Comparison of ENCODE assay signal across 1 cellular context in the genomic region with DNA sequence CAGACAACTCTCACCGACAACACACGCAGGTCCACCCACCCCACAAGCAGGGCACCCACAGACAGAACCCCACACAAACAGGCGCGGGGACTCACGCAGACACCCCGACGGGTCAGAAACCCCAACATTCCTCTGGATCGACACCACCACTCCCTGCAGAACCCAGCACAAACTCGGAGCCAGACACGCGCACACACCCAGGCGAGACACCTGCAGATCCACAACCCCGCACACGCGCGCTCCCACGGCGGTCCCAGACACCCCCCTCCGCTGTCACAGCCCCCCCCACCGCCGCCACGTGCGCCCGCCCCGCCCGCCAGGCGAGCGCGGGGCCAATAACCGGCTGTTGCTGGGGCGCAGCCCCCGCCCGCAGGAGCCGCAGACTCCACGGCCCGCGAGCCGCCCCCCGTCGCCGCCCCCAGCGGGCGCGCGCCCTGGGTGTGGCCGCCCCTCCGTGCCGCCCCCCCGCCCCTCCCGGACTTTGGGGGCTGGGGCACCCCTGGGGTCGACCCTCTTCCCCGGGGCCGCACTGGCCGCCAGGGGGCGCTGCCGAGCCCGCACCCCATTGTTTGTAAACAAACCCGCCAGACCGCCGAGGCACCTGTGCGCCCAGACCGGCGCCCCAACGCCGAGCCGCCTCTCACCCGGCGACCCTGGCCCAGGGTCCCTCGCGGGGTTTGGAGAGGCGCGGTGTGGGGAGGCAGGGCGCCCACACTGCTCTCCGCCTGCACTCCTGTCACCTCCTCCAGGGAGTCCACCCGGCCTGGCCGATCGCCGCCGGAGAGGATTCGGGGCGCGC.
TF ChIP-seq lines count a peak whose summit lies in the region.

No MANE protein-coding gene starts in this region.

TF ChIP-seq in GM12878, 131 proteins besides CTCF, POLR2A, EP300 and RAD21 (continued from another document and continues in another):
- TF ChIP-seq RELB (IDR thresholded peaks at IDR 0.05; ENCODE audit: low read depth) (no peak), NFIC (IDR thresholded peaks at IDR 0.05; ENCODE audit: low read depth, low read length) (no peak), ZBTB11 (CRISPR knock-in tag; IDR thresholded peaks at IDR 0.05) (no peak), IRF3 (IDR thresholded peaks at IDR 0.05) (no peak), MEF2A (IDR thresholded peaks at IDR 0.05; ENCODE audit: insufficient read depth, low read depth, low read length) (no peak), RB1 (IDR thresholded peaks at IDR 0.05; ENCODE audit: borderline replicate concordance) (no peak), ZNF274 (IDR thresholded peaks at IDR 0.05; ENCODE audit: insufficient read depth, insufficient read length) (no peak), TBL1XR1 (IDR thresholded peaks at IDR 0.05; ENCODE audit: low read depth, low read length) (no peak; the same call in 1 of the 2 replicates), ZBED1 (IDR thresholded peaks at IDR 0.05; ENCODE audit: borderline replicate concordance) (no peak), TCF3 (IDR thresholded peaks at IDR 0.05; ENCODE audit: borderline replicate concordance, insufficient read depth, low read depth, low read length) (0 out of 2 replicates have a peak, but pooled peaks have one; percentile 38), CHD1 (IDR thresholded peaks at IDR 0.05; ENCODE audit: low read depth, low read length) (no peak), PAX8 (IDR thresholded peaks at IDR 0.05) (no peak), ATF7 (IDR thresholded peaks at IDR 0.05; ENCODE audit: low read depth) (no peak), SKIL (IDR thresholded peaks at IDR 0.05; ENCODE audit: low read depth, poor library complexity, severe bottlenecking) (no peak), POU2F2 (IDR thresholded peaks at IDR 0.05; ENCODE audit: borderline replicate concordance, low read depth, low read length) (no peak), KAT2A (conservative IDR thresholded peaks at IDR 0.05; ENCODE audit: control insufficient read depth, low read depth, low read length) (no peak), ZNF24 (IDR thresholded peaks at IDR 0.05) (no peak), ATF2 (IDR thresholded peaks at IDR 0.05; ENCODE audit: low read length) (no peak), STAT1 (conservative IDR thresholded peaks at IDR 0.05) (no peak), JUNB (IDR thresholded peaks at IDR 0.05) (no peak), TCF7 (IDR thresholded peaks at IDR 0.05; ENCODE audit: borderline replicate concordance) (no peak), MYB (IDR thresholded peaks at IDR 0.05; ENCODE audit: borderline replicate concordance, low read depth, low read length) (no peak), ZBTB33 (IDR thresholded peaks at IDR 0.05) (no peak), SREBF1 (IDR thresholded peaks at IDR 0.05; ENCODE audit: low read length) (no peak), BMI1 (IDR thresholded peaks at IDR 0.05; ENCODE audit: borderline replicate concordance) (no peak), KLF5 (IDR thresholded peaks at IDR 0.05; ENCODE audit: partially characterized antibody) (no peak), ZNF207 (IDR thresholded peaks at IDR 0.05; ENCODE audit: borderline replicate concordance) (0 out of 2 replicates have a peak, but pooled peaks have one; percentile 1)
- TF ChIP-seq, protein P1, sequence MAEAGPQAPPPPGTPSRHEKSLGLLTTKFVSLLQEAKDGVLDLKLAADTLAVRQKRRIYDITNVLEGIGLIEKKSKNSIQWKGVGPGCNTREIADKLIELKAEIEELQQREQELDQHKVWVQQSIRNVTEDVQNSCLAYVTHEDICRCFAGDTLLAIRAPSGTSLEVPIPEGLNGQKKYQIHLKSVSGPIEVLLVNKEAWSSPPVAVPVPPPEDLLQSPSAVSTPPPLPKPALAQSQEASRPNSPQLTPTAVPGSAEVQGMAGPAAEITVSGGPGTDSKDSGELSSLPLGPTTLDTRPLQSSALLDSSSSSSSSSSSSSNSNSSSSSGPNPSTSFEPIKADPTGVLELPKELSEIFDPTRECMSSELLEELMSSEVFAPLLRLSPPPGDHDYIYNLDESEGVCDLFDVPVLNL (IDR thresholded peaks at IDR 0.05; ENCODE audit: low read depth, low read length), result no peak
- TF ChIP-seq, protein P2, sequence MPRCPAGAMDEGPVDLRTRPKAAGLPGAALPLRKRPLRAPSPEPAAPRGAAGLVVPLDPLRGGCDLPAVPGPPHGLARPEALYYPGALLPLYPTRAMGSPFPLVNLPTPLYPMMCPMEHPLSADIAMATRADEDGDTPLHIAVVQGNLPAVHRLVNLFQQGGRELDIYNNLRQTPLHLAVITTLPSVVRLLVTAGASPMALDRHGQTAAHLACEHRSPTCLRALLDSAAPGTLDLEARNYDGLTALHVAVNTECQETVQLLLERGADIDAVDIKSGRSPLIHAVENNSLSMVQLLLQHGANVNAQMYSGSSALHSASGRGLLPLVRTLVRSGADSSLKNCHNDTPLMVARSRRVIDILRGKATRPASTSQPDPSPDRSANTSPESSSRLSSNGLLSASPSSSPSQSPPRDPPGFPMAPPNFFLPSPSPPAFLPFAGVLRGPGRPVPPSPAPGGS (IDR thresholded peaks at IDR 0.05; ENCODE audit: borderline replicate concordance, insufficient read depth, low read depth, low read length, poor library complexity, severe bottlenecking), result peak; percentile 11
- TF ChIP-seq, protein P3, sequence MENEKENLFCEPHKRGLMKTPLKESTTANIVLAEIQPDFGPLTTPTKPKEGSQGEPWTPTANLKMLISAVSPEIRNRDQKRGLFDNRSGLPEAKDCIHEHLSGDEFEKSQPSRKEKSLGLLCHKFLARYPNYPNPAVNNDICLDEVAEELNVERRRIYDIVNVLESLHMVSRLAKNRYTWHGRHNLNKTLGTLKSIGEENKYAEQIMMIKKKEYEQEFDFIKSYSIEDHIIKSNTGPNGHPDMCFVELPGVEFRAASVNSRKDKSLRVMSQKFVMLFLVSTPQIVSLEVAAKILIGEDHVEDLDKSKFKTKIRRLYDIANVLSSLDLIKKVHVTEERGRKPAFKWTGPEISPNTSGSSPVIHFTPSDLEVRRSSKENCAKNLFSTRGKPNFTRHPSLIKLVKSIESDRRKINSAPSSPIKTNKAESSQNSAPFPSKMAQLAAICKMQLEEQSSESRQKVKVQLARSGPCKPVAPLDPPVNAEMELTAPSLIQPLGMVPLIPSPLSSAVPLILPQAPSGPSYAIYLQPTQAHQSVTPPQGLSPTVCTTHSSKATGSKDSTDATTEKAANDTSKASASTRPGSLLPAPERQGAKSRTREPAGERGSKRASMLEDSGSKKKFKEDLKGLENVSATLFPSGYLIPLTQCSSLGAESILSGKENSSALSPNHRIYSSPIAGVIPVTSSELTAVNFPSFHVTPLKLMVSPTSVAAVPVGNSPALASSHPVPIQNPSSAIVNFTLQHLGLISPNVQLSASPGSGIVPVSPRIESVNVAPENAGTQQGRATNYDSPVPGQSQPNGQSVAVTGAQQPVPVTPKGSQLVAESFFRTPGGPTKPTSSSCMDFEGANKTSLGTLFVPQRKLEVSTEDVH (IDR thresholded peaks at IDR 0.05; ENCODE audit: low read depth, partially characterized antibody), result no peak
- TF ChIP-seq, protein P4, sequence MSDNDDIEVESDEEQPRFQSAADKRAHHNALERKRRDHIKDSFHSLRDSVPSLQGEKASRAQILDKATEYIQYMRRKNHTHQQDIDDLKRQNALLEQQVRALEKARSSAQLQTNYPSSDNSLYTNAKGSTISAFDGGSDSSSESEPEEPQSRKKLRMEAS (IDR thresholded peaks at IDR 0.05; ENCODE audit: low read depth, low read length), result no peak; the same call in none of the 2 replicates
- TF ChIP-seq, protein P5, sequence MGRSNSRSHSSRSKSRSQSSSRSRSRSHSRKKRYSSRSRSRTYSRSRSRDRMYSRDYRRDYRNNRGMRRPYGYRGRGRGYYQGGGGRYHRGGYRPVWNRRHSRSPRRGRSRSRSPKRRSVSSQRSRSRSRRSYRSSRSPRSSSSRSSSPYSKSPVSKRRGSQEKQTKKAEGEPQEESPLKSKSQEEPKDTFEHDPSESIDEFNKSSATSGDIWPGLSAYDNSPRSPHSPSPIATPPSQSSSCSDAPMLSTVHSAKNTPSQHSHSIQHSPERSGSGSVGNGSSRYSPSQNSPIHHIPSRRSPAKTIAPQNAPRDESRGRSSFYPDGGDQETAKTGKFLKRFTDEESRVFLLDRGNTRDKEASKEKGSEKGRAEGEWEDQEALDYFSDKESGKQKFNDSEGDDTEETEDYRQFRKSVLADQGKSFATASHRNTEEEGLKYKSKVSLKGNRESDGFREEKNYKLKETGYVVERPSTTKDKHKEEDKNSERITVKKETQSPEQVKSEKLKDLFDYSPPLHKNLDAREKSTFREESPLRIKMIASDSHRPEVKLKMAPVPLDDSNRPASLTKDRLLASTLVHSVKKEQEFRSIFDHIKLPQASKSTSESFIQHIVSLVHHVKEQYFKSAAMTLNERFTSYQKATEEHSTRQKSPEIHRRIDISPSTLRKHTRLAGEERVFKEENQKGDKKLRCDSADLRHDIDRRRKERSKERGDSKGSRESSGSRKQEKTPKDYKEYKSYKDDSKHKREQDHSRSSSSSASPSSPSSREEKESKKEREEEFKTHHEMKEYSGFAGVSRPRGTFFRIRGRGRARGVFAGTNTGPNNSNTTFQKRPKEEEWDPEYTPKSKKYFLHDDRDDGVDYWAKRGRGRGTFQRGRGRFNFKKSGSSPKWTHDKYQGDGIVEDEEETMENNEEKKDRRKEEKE (IDR thresholded peaks at IDR 0.05), result no peak
